Comparison of ENCODE assay signal across 22 cellular contexts in genomic region chr2:181776336-181776735, GRCh38.
"Had no signal": no experiment of that assay in that cellular context is flagged by ENCODE, and none has a peak within 500 bp of the region (broad histone marks: within the 10 kb centered on the region; RNA-seq: fewer than 3 reads in every experiment).

No MANE protein-coding gene starts in this region.

- H2AFZ ChIP-seq: hepatocyte, neural progenitor cell had no signal

- H3K9me3 ChIP-seq: esophagus squamous epithelium, mucosa of descending colon, pancreas, testis, tibial nerve had no signal

- DNase-seq: cortex of kidney; effector memory CD8-positive, alpha-beta T cell; esophagus squamous epithelium; foreskin melanocyte; head of caudate nucleus; kidney; left colon; left ventricle myocardium superior; mucosa of descending colon; natural killer cell; nucleus accumbens; pancreas; stimulated activated CD4-positive, alpha-beta T cell treated with anti-CD3 and anti-CD28 coated beads, Interleukin-2, amount 100 ng/mL, for 24 hours; stimulated activated CD4-positive, alpha-beta T cell treated with anti-CD3 and anti-CD28 coated beads, Interleukin-4, amount 100 ng/mL, for 4 hours; stimulated activated naive B cell treated with anti-CD40 and anti-IgM and Interleukin-4, amounts not matched to agents 10 μg/mL and 1 μg/mL and 100 μg/mL, for 72 hours; stimulated activated naive CD8-positive, alpha-beta T cell treated with anti-CD3 and anti-CD28 coated beads, Interleukin-15, amount 100 ng/mL, for 72 hours; testis had no signal

- H3K27me3 ChIP-seq: esophagus squamous epithelium, hepatocyte, neural progenitor cell, pancreas, testis, tibial nerve had no signal

- H3K4me2 ChIP-seq: hepatocyte, neural progenitor cell had no signal

- H3K9ac ChIP-seq: neural progenitor cell had no signal

- H3K4me3 ChIP-seq: esophagus squamous epithelium, hepatocyte, lung, mucosa of descending colon, neural progenitor cell, pancreas, testis, tibial nerve had no signal

- H3K36me3 ChIP-seq: esophagus squamous epithelium, neural progenitor cell, pancreas, tibial nerve had no signal

- ATAC-seq: effector memory CD8-positive, alpha-beta T cell; left colon; left ventricle myocardium superior; mucosa of descending colon; natural killer cell; pancreas; sciatic nerve; stimulated activated naive B cell treated with anti-CD40 and anti-IgM and Interleukin-4, amounts not matched to agents 10 μg/mL and 1 μg/mL and 100 μg/mL, for 72 hours; stimulated activated naive CD8-positive, alpha-beta T cell treated with anti-CD3 and anti-CD28 coated beads, Interleukin-15, amount 100 ng/mL, for 72 hours had no signal

- H3K79me2 ChIP-seq: hepatocyte had no signal

- H3K27ac ChIP-seq: esophagus squamous epithelium, hepatocyte, neural progenitor cell, pancreas, testis, tibial nerve had no signal
